Comparison of ENCODE assay signal across 8 cellular contexts in the genomic region with DNA sequence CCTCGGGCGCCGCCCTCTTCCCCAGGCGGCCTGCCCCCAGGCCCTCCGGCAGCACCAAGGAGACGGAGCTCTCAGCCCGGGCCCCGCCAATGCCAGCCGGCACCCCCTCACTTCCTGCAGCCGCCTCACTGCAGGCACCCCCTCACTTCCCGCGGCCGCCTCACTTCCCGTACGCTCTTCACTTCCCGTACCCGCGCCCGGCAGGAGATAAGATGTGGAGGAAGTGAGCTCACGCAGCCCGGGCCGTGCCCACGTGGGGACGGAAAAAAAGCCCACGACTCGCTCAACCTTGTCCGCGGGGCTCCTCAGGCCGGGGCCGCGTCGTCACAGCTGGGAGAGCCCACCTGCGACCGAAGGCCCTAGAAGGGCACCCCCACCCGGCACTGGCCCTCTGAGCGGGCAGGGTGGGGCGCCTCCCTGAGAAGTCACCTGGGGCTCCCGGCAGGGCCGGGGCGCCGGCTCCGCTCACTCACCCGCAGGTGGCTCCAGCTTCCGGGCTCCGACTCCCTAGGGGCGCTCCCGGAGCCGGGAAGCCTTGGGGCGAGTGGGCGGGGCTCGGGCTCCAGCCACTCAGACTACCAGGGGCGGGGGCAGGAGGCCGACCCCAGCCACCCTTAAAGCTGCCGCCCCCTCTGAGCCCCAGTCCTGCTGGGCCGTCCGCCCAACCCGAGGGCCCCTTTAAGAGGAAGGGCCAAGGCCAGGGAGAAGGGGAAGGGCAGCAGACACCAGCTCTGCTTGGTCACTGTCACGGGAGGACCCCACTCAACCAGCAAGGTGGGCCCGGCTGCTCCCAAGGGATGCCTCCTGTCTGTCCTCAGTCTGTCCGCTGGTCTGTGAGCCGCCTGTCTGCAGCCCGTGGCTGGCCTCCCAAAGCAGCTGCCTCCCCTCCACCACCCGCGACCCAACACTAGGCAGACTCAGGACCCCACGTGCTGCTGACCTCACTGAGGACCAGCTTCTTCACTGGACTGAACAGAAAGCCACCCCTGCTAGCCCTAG. TPM values are rescaled to one million over a fixed set of nuclear protein-coding genes. Genes with fewer than 3 reads are reported as not detected.
A peak's percentile ranks its signal among the peaks of the same experiment; 100 is the strongest.
DNase-seq lines count a peak whose midpoint lies in the region; ATAC-seq and TF ChIP-seq lines count a peak whose summit lies in the region.

No MANE protein-coding gene starts in this region.

- peak overlapping the region; percentile 87 for H3K4me3 Mint-ChIP-seq in central memory CD8-positive, alpha-beta T cell

- H3K27me3 ChIP-seq in kidney epithelial cell (ENCODE audit: control insufficient read depth, insufficient read depth, low read length), result no peaks in the 10 kb centered on the region

- DNase-seq in NCI-H226 (peak; percentile 74), kidney epithelial cell (ENCODE audit: low read depth) (no peak)
- DNase-seq in activated CD4-positive, CD25-positive, alpha-beta regulatory T cell treated with anti-CD3 and anti-CD28 coated beads, Interleukin-2, amount 50 U/mL, for 72 hours, result peak; percentile 81
- DNase-seq in central memory CD8-positive, alpha-beta T cell (ENCODE audit: low spot score in 2 of 2), result peak; percentile 78 to 82
- peak; percentile 92 for DNase-seq in stimulated activated CD4-positive, alpha-beta T cell treated with anti-CD3 and anti-CD28 coated beads, Interleukin-15, amount 100 ng/mL, for 24 hours

- H3K9me3 Mint-ChIP-seq in central memory CD8-positive, alpha-beta T cell, result no peaks in the 10 kb centered on the region

- H3K4me3 ChIP-seq in GM08714 (ENCODE audit: low read length) (peak overlapping the region; percentile 73), kidney epithelial cell (ENCODE audit: low read depth, low read length) (peak overlapping the region; percentile 67)

- H3K4me1 Mint-ChIP-seq in central memory CD8-positive, alpha-beta T cell, result peaks cover 35% of the 10 kb centered on the region

- peaks cover 2% of the 10 kb centered on the region for H3K36me3 ChIP-seq in kidney epithelial cell (ENCODE audit: control insufficient read depth, insufficient read depth, low read length)

- H3K27me3 Mint-ChIP-seq in central memory CD8-positive, alpha-beta T cell, result no peaks in the 10 kb centered on the region

- peaks cover 29% of the 10 kb centered on the region for H3K36me3 Mint-ChIP-seq in central memory CD8-positive, alpha-beta T cell (ENCODE audit: insufficient read depth)

- peak; percentile 17 for TF ChIP-seq CTCF in kidney epithelial cell (IDR thresholded peaks at IDR 0.05; ENCODE audit: insufficient read depth, low read length, poor library complexity, severe bottlenecking)

- ATAC-seq in HG02759 (IDR thresholded peaks at IDR 0.05; ENCODE audit: unreplicated experiment), result peak; percentile 69
- peak; percentile 97 for ATAC-seq in central memory CD8-positive, alpha-beta T cell (replicated peaks; ENCODE audit: extremely low read depth, poor library complexity, severe bottlenecking)
- ATAC-seq in HG03565 (IDR thresholded peaks at IDR 0.05; ENCODE audit: unreplicated experiment), result no peak

- H3K27ac Mint-ChIP-seq in central memory CD8-positive, alpha-beta T cell (ENCODE audit: low read depth), result peak overlapping the region; percentile 77

RNA-seq across cellular contexts. Expression of a gene that starts 31.4 kb away (rescaled TPM):
- total RNA-seq in kidney epithelial cell, result 83.3 and 88.3 TPM in 2 replicates
